In genomic region chr9:84129529-84129928, GRCh38 we compare ENCODE assay signal across 22 cellular contexts.
"Had no signal": no experiment of that assay in that cellular context is flagged by ENCODE, and none has a peak within 500 bp of the region (broad histone marks: within the 10 kb centered on the region; RNA-seq: fewer than 3 reads in every experiment).

No MANE protein-coding gene starts in this region.

- H2AFZ ChIP-seq: hepatocyte, neural progenitor cell, parathyroid adenoma had no signal

- ATAC-seq: foreskin keratinocyte; gastroesophageal sphincter; heart left ventricle; left lung; naive thymus-derived CD4-positive, alpha-beta T cell; sciatic nerve; stimulated activated effector memory CD8-positive, alpha-beta T cell treated with anti-CD3 and anti-CD28 coated beads, Interleukin-12 subunit alpha, Interleukin-12 subunit beta, amount 100 ng/mL, for 72 hours had no signal

- DNase-seq: cortex of kidney; effector CD4-positive, alpha-beta T cell; foreskin keratinocyte; heart left ventricle; kidney; left lung; mesenchymal stem cell; naive thymus-derived CD4-positive, alpha-beta T cell; stimulated activated CD4-positive, alpha-beta T cell treated with anti-CD3 and anti-CD28 coated beads, Interleukin-2, amount 100 ng/mL, for 24 hours; stimulated activated CD4-positive, alpha-beta T cell treated with anti-CD3 and anti-CD28 coated beads, Interleukin-4, amount 100 ng/mL, for 24 hours; stimulated activated naive CD4-positive, alpha-beta T cell treated with Interleukin-2 at 50 U/mL for 16 hours; stomach; thyroid gland had no signal

- H3K4me2 ChIP-seq: hepatocyte, neural progenitor cell had no signal

- H3K27me3 ChIP-seq: esophagus muscularis mucosa, gastroesophageal sphincter, heart left ventricle, hepatocyte, left lung, right atrium auricular region, stomach, thyroid gland had no signal

- H3K9ac ChIP-seq: neural progenitor cell, parathyroid adenoma had no signal

- H3K36me3 ChIP-seq: esophagus muscularis mucosa, gastroesophageal sphincter, heart left ventricle, left lung, neural progenitor cell, right atrium auricular region, stomach, thyroid gland had no signal

- H3K27ac ChIP-seq: epithelial cell of prostate, esophagus muscularis mucosa, foreskin keratinocyte, gastroesophageal sphincter, heart left ventricle, hepatocyte, left lung, neural progenitor cell, parathyroid adenoma, right atrium auricular region, stomach, thyroid gland had no signal

- H3K9me3 ChIP-seq: esophagus muscularis mucosa, gastroesophageal sphincter, heart left ventricle, left lung, right atrium auricular region, stomach, thyroid gland had no signal

- H3K79me2 ChIP-seq: hepatocyte, parathyroid adenoma had no signal

- H3K4me3 ChIP-seq: esophagus muscularis mucosa, gastroesophageal sphincter, heart left ventricle, hepatocyte, left lung, neural progenitor cell, right atrium auricular region, stomach, thyroid gland had no signal

- H3K4me1 ChIP-seq: esophagus muscularis mucosa, foreskin keratinocyte, gastroesophageal sphincter, heart left ventricle, left lung, neural progenitor cell, parathyroid adenoma, right atrium auricular region, stomach, thyroid gland had no signal

- FAIRE-seq: kidney had no signal
